ENCODE assay signal across 15 cellular contexts in the genomic region with DNA sequence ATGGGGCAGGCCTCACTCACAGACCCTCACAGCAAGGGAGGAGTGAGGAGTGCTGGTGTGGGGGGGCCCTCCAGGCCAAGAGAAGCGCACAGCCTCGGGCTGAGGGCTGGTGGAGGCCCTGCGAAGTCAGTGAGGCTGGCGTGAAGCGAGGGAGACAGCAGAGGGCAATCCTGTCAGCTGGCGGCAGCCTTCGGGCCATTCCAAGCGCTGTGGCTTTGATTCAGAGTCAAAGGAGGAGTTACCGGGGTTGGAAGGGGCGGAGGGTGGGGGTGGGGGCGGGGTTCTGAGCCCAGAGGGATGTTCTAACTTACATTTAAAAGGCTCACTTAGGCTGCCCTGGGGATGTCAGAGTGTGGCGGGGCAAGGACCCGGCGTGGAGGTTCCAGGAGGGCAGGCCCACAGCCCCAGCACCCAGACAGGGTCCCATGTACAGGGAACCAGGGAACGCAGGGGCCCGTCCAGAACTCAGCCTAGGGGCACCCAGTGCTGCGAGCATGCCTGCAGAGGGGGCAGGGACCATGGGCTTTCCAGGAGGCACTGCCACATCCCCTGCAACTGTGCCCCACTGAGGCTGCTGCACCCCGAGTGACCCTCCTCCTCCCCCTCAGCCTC. TPM values are rescaled to one million over a fixed set of nuclear protein-coding genes. Genes with fewer than 3 reads are reported as not detected.
A peak's percentile ranks its signal among the peaks of the same experiment; 100 is the strongest.
DNase-seq lines count a peak whose midpoint lies in the region; ATAC-seq and TF ChIP-seq lines count a peak whose summit lies in the region.
"Had no signal": no experiment of that assay in that cellular context is flagged by ENCODE, and none has a peak within 500 bp of the region (broad histone marks: within the 10 kb centered on the region; RNA-seq: fewer than 3 reads in every experiment).

No MANE protein-coding gene starts in this region.

- POLR2A ChIA-PET in RWPE1 (lab: Yijun Ruan, JAX; ENCODE audit: low non-redundant PET) = no interaction called here
- POLR2A ChIA-PET in CD8-positive, alpha-beta memory T cell (lab: Charles Lee) = no interaction called here

- no peaks in the 10 kb centered on the region for H3K9me3 ChIP-seq in fibroblast of lung (ENCODE audit: control insufficient read depth, insufficient read depth, low read depth, low read length)
- no peaks in the 10 kb centered on the region for H3K9me3 ChIP-seq in prostate gland
- H3K9me3 ChIP-seq in CD8-positive, alpha-beta memory T cell (ENCODE audit: low read length) = no peaks in the 10 kb centered on the region
- H3K9me3 ChIP-seq in gastroesophageal sphincter = no peaks in the 10 kb centered on the region
- H3K9me3 ChIP-seq: neutrophil, thoracic aorta had no signal

- no peak overlapping the region for H3K4me3 Mint-ChIP-seq in CD8-positive, alpha-beta memory T cell
- H3K4me3 Mint-ChIP-seq: activated naive CD4-positive, alpha-beta T cell treated with anti-CD3 and anti-CD28 coated beads, Interleukin-2, amount 10 ng/mL, durations not matched to agents 7 days and 5 days had no signal

- WGBS in prostate gland = 34% methylated on average over 17 of the region's 18 CpGs
- WGBS in gastroesophageal sphincter (ENCODE audit: low coverage in 1 of 2), 2 donors = 20% methylated on average over 1 of the region's 18 CpGs; no CpG with 5 or more reads in 1 of the 2 donors

- CTCF ChIA-PET in RWPE1 (lab: Yijun Ruan, JAX) = no interaction called here
- CTCF ChIA-PET in CD8-positive, alpha-beta memory T cell (lab: Charles Lee) = no interaction called here

- H3K4me3 ChIP-seq in fibroblast of lung (replicated peaks in 1 of 4; ENCODE audit: control extremely low read depth in 1 of 4, insufficient read depth in 1 of 4, low read depth in 3 of 4, low read length in 4 of 4) (no peak overlapping the region), prostate gland (no peak overlapping the region), gastroesophageal sphincter (no peak overlapping the region)
- H3K4me3 ChIP-seq in CD8-positive, alpha-beta memory T cell (ENCODE audit: low read length) = no peak overlapping the region
- H3K4me3 ChIP-seq: dorsolateral prefrontal cortex, SK-N-MC, thoracic aorta had no signal

- H3K9me3 Mint-ChIP-seq in CD8-positive, alpha-beta memory T cell = no peaks in the 10 kb centered on the region
- H3K9me3 Mint-ChIP-seq: activated naive CD4-positive, alpha-beta T cell treated with anti-CD3 and anti-CD28 coated beads, Interleukin-2, amount 10 ng/mL, durations not matched to agents 7 days and 5 days had no signal

- no peak overlapping the region for H3K27ac Mint-ChIP-seq in CD8-positive, alpha-beta memory T cell
- H3K27ac Mint-ChIP-seq: activated naive CD4-positive, alpha-beta T cell treated with anti-CD3 and anti-CD28 coated beads, Interleukin-2, amount 10 ng/mL, durations not matched to agents 7 days and 5 days had no signal

- no peak for TF ChIP-seq CTCF in RWPE1 (conservative IDR thresholded peaks at IDR 0.05; ENCODE audit: low read depth)
- TF ChIP-seq CTCF in fibroblast of lung (conservative IDR thresholded peaks at IDR 0.05 in 1 of 2, IDR thresholded peaks at IDR 0.05 in 1 of 2; ENCODE audit: low read depth in 1 of 2, low read length in 2 of 2) = no peak
- no peak for TF ChIP-seq CTCF in prostate gland (IDR thresholded peaks at IDR 0.05)
- no peak for TF ChIP-seq CTCF in gastroesophageal sphincter (IDR thresholded peaks at IDR 0.05)

- no peaks in the 10 kb centered on the region for H4K20me1 ChIP-seq in fibroblast of lung (ENCODE audit: control insufficient read depth, extremely low read depth, insufficient read depth, low read length)

- intact Hi-C loops in prostate gland (cut with DNase I) = no loop called here

- DNase-seq in ELF-1 (ENCODE audit: low read depth, low spot score) (peak; percentile 81), RWPE1 (ENCODE audit: low spot score) (peak; percentile 10), fibroblast of lung (ENCODE audit: low read depth in 2 of 2) (peak; percentile 40 to 41), prostate gland (ENCODE audit: low spot score) (no peak), NCI-H526 treated with DMSO at 0.1 percent for 48 hours (lab: John Stamatoyannopoulos, UW) (no peak)
- DNase-seq in CD8-positive, alpha-beta memory T cell = no peak
- DNase-seq: activated CD4-positive, alpha-beta T cell treated with anti-CD3 and anti-CD28 coated beads for 48 hours; activated naive CD4-positive, alpha-beta T cell treated with anti-CD3 and anti-CD28 coated beads, Interleukin-2, amount 10 ng/mL, durations not matched to agents 7 days and 5 days; dorsolateral prefrontal cortex; stimulated activated CD4-positive, alpha-beta T cell treated with anti-CD3 and anti-CD28 coated beads, Interleukin-4, amount 100 ng/mL, for 1 hour had no signal

- no peak for ATAC-seq in HG02852 (IDR thresholded peaks at IDR 0.05; ENCODE audit: unreplicated experiment)
- ATAC-seq in gastroesophageal sphincter = no peak

- no peak overlapping the region for H3K4me2 ChIP-seq in fibroblast of lung (ENCODE audit: extremely low read depth, insufficient read depth, low read length)

- no peak overlapping the region for H3K27ac ChIP-seq in RWPE1
- H3K27ac ChIP-seq in fibroblast of lung (ENCODE audit: insufficient read depth, low read length) = no peak overlapping the region
- H3K27ac ChIP-seq in prostate gland = peak overlapping the region; percentile 34 to 55
- H3K27ac ChIP-seq in CD8-positive, alpha-beta memory T cell (ENCODE audit: low read depth, low read length) = no peak overlapping the region
- H3K27ac ChIP-seq in gastroesophageal sphincter = no peak overlapping the region
- H3K27ac ChIP-seq: dorsolateral prefrontal cortex, neutrophil, SK-N-MC, thoracic aorta had no signal

- no peaks in the 10 kb centered on the region for H3K36me3 Mint-ChIP-seq in CD8-positive, alpha-beta memory T cell
- H3K36me3 Mint-ChIP-seq: activated naive CD4-positive, alpha-beta T cell treated with anti-CD3 and anti-CD28 coated beads, Interleukin-2, amount 10 ng/mL, durations not matched to agents 7 days and 5 days had no signal

- peaks cover 5 to 6% (median 5%) of the 10 kb centered on the region in 3 donors for H3K4me1 Mint-ChIP-seq in CD8-positive, alpha-beta memory T cell

- peaks cover 7% of the 10 kb centered on the region for H3K4me1 ChIP-seq in fibroblast of lung (ENCODE audit: control insufficient read depth, extremely low read depth, insufficient read depth, low read length)
- H3K4me1 ChIP-seq in prostate gland (replicated peaks) = peaks cover 8% of the 10 kb centered on the region
- H3K4me1 ChIP-seq in CD8-positive, alpha-beta memory T cell (ENCODE audit: insufficient read depth, low read length) = peaks cover 4% of the 10 kb centered on the region
- H3K4me1 ChIP-seq in gastroesophageal sphincter = peaks cover 0 to 15% (median 0%) of the 10 kb centered on the region in 3 donors

- TF ChIP-seq EP300 in gastroesophageal sphincter (IDR thresholded peaks at IDR 0.05) = no peak

- H3K9ac ChIP-seq in fibroblast of lung (ENCODE audit: insufficient read depth, low read length) = peak overlapping the region; percentile 42

- H3K27me3 ChIP-seq in fibroblast of lung (ENCODE audit: control insufficient read depth, insufficient read depth, low read length) (peaks cover 9% of the 10 kb centered on the region), prostate gland (replicated peaks; ENCODE audit: insufficient read depth) (no peaks in the 10 kb centered on the region), gastroesophageal sphincter (peaks cover 3% of the 10 kb centered on the region)
- no peaks in the 10 kb centered on the region for H3K27me3 ChIP-seq in CD8-positive, alpha-beta memory T cell (ENCODE audit: insufficient read depth, low read length, poor library complexity, severe bottlenecking)
- H3K27me3 ChIP-seq: dorsolateral prefrontal cortex had no signal

- H3K27me3 Mint-ChIP-seq in CD8-positive, alpha-beta memory T cell = peaks cover 3 to 11% of the 10 kb centered on the region in 2 donors

- H3K36me3 ChIP-seq in fibroblast of lung (ENCODE audit: control insufficient read depth, insufficient read depth, low read length) (no peaks in the 10 kb centered on the region), prostate gland (no peaks in the 10 kb centered on the region), gastroesophageal sphincter (peaks cover 0 to 89% of the 10 kb centered on the region in 2 donors)
- no peaks in the 10 kb centered on the region for H3K36me3 ChIP-seq in CD8-positive, alpha-beta memory T cell (ENCODE audit: insufficient read depth, low read length)
- H3K36me3 ChIP-seq: neutrophil, thoracic aorta had no signal

- TF ChIP-seq POLR2A in prostate gland (IDR thresholded peaks at IDR 0.05) (no peak), gastroesophageal sphincter (IDR thresholded peaks at IDR 0.05) (no peak)

- H3K79me2 ChIP-seq in fibroblast of lung (ENCODE audit: control insufficient read depth, insufficient read depth, low read length) = no peaks in the 10 kb centered on the region

- no peak overlapping the region for H2AFZ ChIP-seq in fibroblast of lung (ENCODE audit: low read length)

RNA-seq across cellular contexts. Expression of a gene that starts 39.5 kb away (rescaled TPM):
- total RNA-seq in fibroblast of lung (14.7 and 18.0 TPM in 2 replicates), prostate gland (100 to 1,000 TPM in 1 of 2 donors, 10 to 100 TPM in 1; 62.5 to 118 TPM), gastroesophageal sphincter (10 to 100 TPM; 20.8 to 34.5 (median 23.4) TPM)
- polyA plus RNA-seq in fibroblast of lung = 6.0 and 8.6 TPM in 2 replicates
- polyA plus RNA-seq in fibroblast of lung (2012) = 16.5 and 25.2 TPM in 2 replicates
- 25.7 and 46.8 TPM in 2 replicates for polyA minus RNA-seq in fibroblast of lung (ENCODE audit: low replicate concordance)
- 100 to 1,000 TPM; 104 to 112 TPM for total RNA-seq in CD8-positive, alpha-beta memory T cell
- 30.1 TPM for polyA plus RNA-seq in CD8-positive, alpha-beta memory T cell

Comparison
In these comparisons a context has a peak if more than half of its experiments do, and no peak if none do; other contexts are left out.
1. DNase-seq: peak in ELF-1 (single experiment), RWPE1 (single experiment) and fibroblast of lung (2 of 2); none in prostate gland (single experiment), NCI-H526 treated with DMSO at 0.1 percent for 48 hours (single experiment) and CD8-positive, alpha-beta memory T cell (0 of 5).
2. H3K27ac ChIP-seq: peak in prostate gland (2 of 2); none in RWPE1 (single experiment), fibroblast of lung (single experiment), CD8-positive, alpha-beta memory T cell (single experiment) and gastroesophageal sphincter (0 of 4).